1 cellular context compared by ENCODE assay signal in the genomic region with DNA sequence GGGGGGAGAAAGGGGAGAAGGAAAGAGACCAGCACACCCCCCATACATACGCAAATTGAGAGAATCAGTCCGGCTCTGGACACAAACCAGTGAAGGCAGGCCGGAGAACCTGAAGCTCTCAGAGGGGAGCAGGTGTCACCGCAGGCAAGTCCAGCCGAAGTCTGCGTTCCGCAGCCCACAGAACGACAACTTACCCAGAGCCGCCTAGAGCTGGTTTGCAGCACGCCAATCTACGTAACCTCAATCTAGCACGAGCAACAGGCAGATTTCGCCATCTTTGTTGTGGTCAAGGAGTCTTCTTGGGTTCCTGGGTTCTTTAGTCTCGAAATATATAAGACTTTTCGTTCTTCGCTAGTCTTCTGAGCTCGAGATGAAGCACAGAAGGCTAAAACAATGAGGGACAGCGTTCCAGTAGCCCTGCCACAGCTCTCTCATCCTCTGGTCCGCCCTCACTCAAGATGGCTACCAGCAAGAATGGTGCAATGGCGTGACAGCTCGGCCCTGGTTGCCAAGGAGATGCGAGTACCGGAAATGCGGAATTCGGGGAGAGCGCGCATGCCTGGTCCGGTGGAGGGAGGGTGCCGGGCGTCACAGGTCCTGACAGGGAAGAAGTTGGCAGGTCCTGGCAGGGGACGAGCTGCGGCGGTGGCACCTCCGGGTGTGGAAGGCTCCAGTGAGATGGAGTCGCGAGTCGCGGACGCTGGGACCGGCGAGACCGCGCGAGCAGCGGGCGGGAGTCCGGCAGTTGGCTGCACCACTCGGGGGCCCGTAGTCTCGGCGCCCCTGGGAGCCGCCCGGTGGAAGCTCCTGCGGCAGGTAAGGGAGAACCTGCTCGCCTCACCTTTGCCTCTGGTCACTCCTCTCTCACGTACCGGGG.
TF ChIP-seq lines count a peak whose summit lies in the region.

A gene (plus strand): TSS at position 618 of the 877 bp plus-strand sequence.
A gene (minus strand): TSS at position 165 of the 877 bp plus-strand sequence. CDS start 15,152 bp downstream, outside the sequence.

TF ChIP-seq in HepG2, 621 proteins besides CTCF, POLR2A, EP300 and RAD21 (continued from another document):
- TF ChIP-seq, protein P1, sequence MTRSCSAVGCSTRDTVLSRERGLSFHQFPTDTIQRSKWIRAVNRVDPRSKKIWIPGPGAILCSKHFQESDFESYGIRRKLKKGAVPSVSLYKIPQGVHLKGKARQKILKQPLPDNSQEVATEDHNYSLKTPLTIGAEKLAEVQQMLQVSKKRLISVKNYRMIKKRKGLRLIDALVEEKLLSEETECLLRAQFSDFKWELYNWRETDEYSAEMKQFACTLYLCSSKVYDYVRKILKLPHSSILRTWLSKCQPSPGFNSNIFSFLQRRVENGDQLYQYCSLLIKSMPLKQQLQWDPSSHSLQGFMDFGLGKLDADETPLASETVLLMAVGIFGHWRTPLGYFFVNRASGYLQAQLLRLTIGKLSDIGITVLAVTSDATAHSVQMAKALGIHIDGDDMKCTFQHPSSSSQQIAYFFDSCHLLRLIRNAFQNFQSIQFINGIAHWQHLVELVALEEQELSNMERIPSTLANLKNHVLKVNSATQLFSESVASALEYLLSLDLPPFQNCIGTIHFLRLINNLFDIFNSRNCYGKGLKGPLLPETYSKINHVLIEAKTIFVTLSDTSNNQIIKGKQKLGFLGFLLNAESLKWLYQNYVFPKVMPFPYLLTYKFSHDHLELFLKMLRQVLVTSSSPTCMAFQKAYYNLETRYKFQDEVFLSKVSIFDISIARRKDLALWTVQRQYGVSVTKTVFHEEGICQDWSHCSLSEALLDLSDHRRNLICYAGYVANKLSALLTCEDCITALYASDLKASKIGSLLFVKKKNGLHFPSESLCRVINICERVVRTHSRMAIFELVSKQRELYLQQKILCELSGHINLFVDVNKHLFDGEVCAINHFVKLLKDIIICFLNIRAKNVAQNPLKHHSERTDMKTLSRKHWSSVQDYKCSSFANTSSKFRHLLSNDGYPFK (CRISPR knock-in tag; IDR thresholded peaks at IDR 0.05; ENCODE audit: borderline replicate concordance): peak; percentile 92
- TF ChIP-seq SNRNP70 (IDR thresholded peaks at IDR 0.05; ENCODE audit: low read depth, low read length): no peak
- TF ChIP-seq, protein P2, sequence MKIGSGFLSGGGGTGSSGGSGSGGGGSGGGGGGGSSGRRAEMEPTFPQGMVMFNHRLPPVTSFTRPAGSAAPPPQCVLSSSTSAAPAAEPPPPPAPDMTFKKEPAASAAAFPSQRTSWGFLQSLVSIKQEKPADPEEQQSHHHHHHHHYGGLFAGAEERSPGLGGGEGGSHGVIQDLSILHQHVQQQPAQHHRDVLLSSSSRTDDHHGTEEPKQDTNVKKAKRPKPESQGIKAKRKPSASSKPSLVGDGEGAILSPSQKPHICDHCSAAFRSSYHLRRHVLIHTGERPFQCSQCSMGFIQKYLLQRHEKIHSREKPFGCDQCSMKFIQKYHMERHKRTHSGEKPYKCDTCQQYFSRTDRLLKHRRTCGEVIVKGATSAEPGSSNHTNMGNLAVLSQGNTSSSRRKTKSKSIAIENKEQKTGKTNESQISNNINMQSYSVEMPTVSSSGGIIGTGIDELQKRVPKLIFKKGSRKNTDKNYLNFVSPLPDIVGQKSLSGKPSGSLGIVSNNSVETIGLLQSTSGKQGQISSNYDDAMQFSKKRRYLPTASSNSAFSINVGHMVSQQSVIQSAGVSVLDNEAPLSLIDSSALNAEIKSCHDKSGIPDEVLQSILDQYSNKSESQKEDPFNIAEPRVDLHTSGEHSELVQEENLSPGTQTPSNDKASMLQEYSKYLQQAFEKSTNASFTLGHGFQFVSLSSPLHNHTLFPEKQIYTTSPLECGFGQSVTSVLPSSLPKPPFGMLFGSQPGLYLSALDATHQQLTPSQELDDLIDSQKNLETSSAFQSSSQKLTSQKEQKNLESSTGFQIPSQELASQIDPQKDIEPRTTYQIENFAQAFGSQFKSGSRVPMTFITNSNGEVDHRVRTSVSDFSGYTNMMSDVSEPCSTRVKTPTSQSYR (CRISPR knock-in tag; IDR thresholded peaks at IDR 0.05; ENCODE audit: borderline replicate concordance): no peak
- TF ChIP-seq, protein P3, sequence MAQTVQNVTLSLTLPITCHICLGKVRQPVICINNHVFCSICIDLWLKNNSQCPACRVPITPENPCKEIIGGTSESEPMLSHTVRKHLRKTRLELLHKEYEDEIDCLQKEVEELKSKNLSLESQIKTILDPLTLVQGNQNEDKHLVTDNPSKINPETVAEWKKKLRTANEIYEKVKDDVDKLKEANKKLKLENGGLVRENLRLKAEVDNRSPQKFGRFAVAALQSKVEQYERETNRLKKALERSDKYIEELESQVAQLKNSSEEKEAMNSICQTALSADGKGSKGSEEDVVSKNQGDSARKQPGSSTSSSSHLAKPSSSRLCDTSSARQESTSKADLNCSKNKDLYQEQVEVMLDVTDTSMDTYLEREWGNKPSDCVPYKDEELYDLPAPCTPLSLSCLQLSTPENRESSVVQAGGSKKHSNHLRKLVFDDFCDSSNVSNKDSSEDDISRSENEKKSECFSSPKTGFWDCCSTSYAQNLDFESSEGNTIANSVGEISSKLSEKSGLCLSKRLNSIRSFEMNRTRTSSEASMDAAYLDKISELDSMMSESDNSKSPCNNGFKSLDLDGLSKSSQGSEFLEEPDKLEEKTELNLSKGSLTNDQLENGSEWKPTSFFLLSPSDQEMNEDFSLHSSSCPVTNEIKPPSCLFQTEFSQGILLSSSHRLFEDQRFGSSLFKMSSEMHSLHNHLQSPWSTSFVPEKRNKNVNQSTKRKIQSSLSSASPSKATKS (CRISPR knock-in tag; IDR thresholded peaks at IDR 0.05): no peak
- TF ChIP-seq MAF1 (CRISPR knock-in tag; IDR thresholded peaks at IDR 0.05; ENCODE audit: borderline replicate concordance): 0 out of 2 replicates have a peak, but pooled peaks have one; percentile 60
- TF ChIP-seq ZFP36 (IDR thresholded peaks at IDR 0.05; ENCODE audit: borderline replicate concordance, low read depth, low read length, partially characterized antibody): no peak
- peak; percentile 55; the same call in 1 of the 2 replicates for TF ChIP-seq ZNF777 (CRISPR knock-in tag; IDR thresholded peaks at IDR 0.05)
- TF ChIP-seq ZNF383 (CRISPR knock-in tag; IDR thresholded peaks at IDR 0.05; ENCODE audit: borderline replicate concordance): no peak
- TF ChIP-seq, protein P4, sequence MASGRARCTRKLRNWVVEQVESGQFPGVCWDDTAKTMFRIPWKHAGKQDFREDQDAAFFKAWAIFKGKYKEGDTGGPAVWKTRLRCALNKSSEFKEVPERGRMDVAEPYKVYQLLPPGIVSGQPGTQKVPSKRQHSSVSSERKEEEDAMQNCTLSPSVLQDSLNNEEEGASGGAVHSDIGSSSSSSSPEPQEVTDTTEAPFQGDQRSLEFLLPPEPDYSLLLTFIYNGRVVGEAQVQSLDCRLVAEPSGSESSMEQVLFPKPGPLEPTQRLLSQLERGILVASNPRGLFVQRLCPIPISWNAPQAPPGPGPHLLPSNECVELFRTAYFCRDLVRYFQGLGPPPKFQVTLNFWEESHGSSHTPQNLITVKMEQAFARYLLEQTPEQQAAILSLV (CRISPR knock-in tag; IDR thresholded peaks at IDR 0.05; ENCODE audit: borderline replicate concordance): peak; percentile 53; the same call in 1 of the 2 replicates
- TF ChIP-seq, protein P5, sequence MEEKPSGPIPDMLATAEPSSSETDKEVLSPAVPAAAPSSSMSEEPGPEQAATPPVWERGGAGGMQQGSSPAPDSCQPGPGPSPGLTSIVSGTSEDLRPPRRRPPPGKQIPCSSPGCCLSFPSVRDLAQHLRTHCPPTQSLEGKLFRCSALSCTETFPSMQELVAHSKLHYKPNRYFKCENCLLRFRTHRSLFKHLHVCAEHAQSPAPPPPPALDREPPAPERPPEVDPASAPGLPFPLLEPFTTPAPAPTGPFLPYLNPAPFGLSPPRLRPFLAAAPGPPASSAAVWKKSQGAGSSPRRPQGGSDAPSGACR (CRISPR knock-in tag; IDR thresholded peaks at IDR 0.05): peak; percentile 96
- TF ChIP-seq ZFP90 (CRISPR knock-in tag; IDR thresholded peaks at IDR 0.05; ENCODE audit: borderline replicate concordance): no peak; the same call in 1 of the 2 replicates
- peak; percentile 90; the same call in 1 of the 2 replicates for TF ChIP-seq ZNF558 (CRISPR knock-in tag; IDR thresholded peaks at IDR 0.05; ENCODE audit: borderline replicate concordance)
- TF ChIP-seq ZNF460 (CRISPR knock-in tag; IDR thresholded peaks at IDR 0.05; ENCODE audit: borderline replicate concordance): no peak; the same call in 1 of the 2 replicates
- no peak for TF ChIP-seq DNMT1 (CRISPR knock-in tag; IDR thresholded peaks at IDR 0.05)
- TF ChIP-seq, protein P6, sequence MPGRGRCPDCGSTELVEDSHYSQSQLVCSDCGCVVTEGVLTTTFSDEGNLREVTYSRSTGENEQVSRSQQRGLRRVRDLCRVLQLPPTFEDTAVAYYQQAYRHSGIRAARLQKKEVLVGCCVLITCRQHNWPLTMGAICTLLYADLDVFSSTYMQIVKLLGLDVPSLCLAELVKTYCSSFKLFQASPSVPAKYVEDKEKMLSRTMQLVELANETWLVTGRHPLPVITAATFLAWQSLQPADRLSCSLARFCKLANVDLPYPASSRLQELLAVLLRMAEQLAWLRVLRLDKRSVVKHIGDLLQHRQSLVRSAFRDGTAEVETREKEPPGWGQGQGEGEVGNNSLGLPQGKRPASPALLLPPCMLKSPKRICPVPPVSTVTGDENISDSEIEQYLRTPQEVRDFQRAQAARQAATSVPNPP (CRISPR knock-in tag; IDR thresholded peaks at IDR 0.05): no peak
- peak; percentile 87 for TF ChIP-seq ZNF772 (CRISPR knock-in tag; IDR thresholded peaks at IDR 0.05)
- TF ChIP-seq, protein P7, sequence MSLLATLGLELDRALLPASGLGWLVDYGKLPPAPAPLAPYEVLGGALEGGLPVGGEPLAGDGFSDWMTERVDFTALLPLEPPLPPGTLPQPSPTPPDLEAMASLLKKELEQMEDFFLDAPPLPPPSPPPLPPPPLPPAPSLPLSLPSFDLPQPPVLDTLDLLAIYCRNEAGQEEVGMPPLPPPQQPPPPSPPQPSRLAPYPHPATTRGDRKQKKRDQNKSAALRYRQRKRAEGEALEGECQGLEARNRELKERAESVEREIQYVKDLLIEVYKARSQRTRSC (CRISPR knock-in tag; IDR thresholded peaks at IDR 0.05; ENCODE audit: low read depth): no peak
- no peak for TF ChIP-seq NFE2L2 (IDR thresholded peaks at IDR 0.05; ENCODE audit: low read length)
- no peak for TF ChIP-seq TRIM24 (CRISPR knock-in tag; IDR thresholded peaks at IDR 0.05)
- TF ChIP-seq HHEX (CRISPR knock-in tag; IDR thresholded peaks at IDR 0.05): peak; percentile 14; the same call in 1 of the 2 replicates
- TF ChIP-seq, protein P8, sequence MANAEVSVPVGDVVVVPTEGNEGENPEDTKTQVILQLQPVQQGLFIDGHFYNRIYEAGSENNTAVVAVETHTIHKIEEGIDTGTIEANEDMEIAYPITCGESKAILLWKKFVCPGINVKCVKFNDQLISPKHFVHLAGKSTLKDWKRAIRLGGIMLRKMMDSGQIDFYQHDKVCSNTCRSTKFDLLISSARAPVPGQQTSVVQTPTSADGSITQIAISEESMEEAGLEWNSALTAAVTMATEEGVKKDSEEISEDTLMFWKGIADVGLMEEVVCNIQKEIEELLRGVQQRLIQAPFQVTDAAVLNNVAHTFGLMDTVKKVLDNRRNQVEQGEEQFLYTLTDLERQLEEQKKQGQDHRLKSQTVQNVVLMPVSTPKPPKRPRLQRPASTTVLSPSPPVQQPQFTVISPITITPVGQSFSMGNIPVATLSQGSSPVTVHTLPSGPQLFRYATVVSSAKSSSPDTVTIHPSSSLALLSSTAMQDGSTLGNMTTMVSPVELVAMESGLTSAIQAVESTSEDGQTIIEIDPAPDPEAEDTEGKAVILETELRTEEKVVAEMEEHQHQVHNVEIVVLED (CRISPR knock-in tag; IDR thresholded peaks at IDR 0.05; ENCODE audit: borderline replicate concordance): peak; percentile 97
- peak; percentile 54 for TF ChIP-seq KDM1A (CRISPR knock-in tag; IDR thresholded peaks at IDR 0.05)
- TF ChIP-seq GTF3A (CRISPR knock-in tag; conservative IDR thresholded peaks at IDR 0.05): peak; percentile 81; the same call in 1 of the 2 replicates
- no peak for TF ChIP-seq CCAR2 (optimal IDR thresholded peaks at IDR 0.05; ENCODE audit: low read depth, low read length)
